ENCODE assay signal across 8 cellular contexts in the genomic region with DNA sequence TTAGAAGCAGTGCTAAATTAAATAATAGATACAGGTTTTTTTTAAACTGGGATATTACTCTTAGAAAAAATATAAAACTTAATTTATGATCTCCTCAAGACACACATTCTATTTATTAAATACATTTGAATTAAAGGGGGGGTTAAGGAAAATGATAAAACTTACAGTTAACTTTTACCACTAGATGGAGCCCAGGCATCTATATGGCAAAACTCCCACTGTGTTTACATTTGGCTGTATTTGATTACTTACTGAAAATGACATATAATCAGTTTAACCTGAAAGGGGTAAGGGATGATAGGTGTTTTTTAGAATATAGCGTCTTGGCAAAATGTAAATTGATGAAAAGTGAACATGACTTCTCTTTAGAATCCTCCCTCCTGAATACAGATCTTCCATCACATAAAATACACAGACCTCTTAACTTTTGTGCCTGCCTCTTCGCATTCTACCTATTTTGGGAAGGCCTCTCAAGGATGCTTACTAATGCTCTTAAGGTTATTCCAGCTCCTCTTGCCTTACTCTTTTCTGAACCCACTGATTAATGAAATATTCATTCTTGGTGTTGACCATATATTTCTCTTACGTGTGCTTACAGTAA.
A peak's percentile ranks its signal among the peaks of the same experiment; 100 is the strongest.
DNase-seq lines count a peak whose midpoint lies in the region; ATAC-seq and TF ChIP-seq lines count a peak whose summit lies in the region.

No MANE protein-coding gene starts in this region.

- H3K36me3 ChIP-seq in vagina, result no peaks in the 10 kb centered on the region

- no peak for TF ChIP-seq POLR2A in vagina (IDR thresholded peaks at IDR 0.05)

- TF ChIP-seq CTCF in choroid plexus epithelial cell (conservative IDR thresholded peaks at IDR 0.05; ENCODE audit: low read depth, low read length) (peak; percentile 72), osteocyte (IDR thresholded peaks at IDR 0.05) (peak; percentile 83), vagina (IDR thresholded peaks at IDR 0.05) (peak in 1 of 3 experiments; percentile 39)

- H3K27ac Mint-ChIP-seq in osteocyte (ENCODE audit: unreplicated experiment), result no peak overlapping the region

- H3K9me3 Mint-ChIP-seq in osteocyte (ENCODE audit: unreplicated experiment), result peaks cover 4% of the 10 kb centered on the region

- H3K4me3 Mint-ChIP-seq in osteocyte (ENCODE audit: unreplicated experiment), result no peak overlapping the region

- H3K27ac ChIP-seq in vagina, result no peak overlapping the region

- H3K4me1 Mint-ChIP-seq in osteocyte (ENCODE audit: unreplicated experiment), result peaks cover 31% of the 10 kb centered on the region

- no peaks in the 10 kb centered on the region for H3K27me3 Mint-ChIP-seq in osteocyte (ENCODE audit: unreplicated experiment)

- ATAC-seq in HG02884 (IDR thresholded peaks at IDR 0.05; ENCODE audit: unreplicated experiment), result no peak

- H3K36me3 Mint-ChIP-seq in osteocyte (ENCODE audit: unreplicated experiment), result no peaks in the 10 kb centered on the region

- DNase-seq in NCI-H82 (lab: John Stamatoyannopoulos, UW) (peak; percentile 66), NCI-H82 treated with DMSO at 0.1 percent for 48 hours (lab: John Stamatoyannopoulos, UW; ENCODE audit: unreplicated experiment) (no peak), NCI-H2107 treated with DMSO at 0.1 percent for 48 hours (lab: John Stamatoyannopoulos, UW; ENCODE audit: unreplicated experiment) (peak; percentile 67), choroid plexus epithelial cell (ENCODE audit: low read depth) (peak; percentile 74), osteocyte (ENCODE audit: extremely low spot score, unreplicated experiment) (no peak), vagina (ENCODE audit: extremely low spot score in 2 of 2) (no peak), nucleus accumbens (lab: John Stamatoyannopoulos, UW) (no peak)

- H3K4me3 ChIP-seq in choroid plexus epithelial cell (ENCODE audit: low read depth, low read length) (no peak overlapping the region), vagina (no peak overlapping the region)

- H3K9me3 ChIP-seq in vagina, result no peaks in the 10 kb centered on the region

- intact Hi-C loops in vagina (cut with DNase I), result loop anchor here (10.0 kb wide), 1 partner anchor 981 kb away; no protein-coding TSS in a partner anchor

- H3K27me3 ChIP-seq in vagina, result no peaks in the 10 kb centered on the region

- no peaks in the 10 kb centered on the region for H3K4me1 ChIP-seq in vagina

Comparison
In these comparisons a context has a peak if more than half of its experiments do, and no peak if none do; other contexts are left out.
1. DNase-seq: peak in NCI-H82 (single experiment), NCI-H2107 treated with DMSO at 0.1 percent for 48 hours (single experiment) and choroid plexus epithelial cell (single experiment); none in NCI-H82 treated with DMSO at 0.1 percent for 48 hours (single experiment), osteocyte (single experiment), vagina (0 of 2) and nucleus accumbens (0 of 56).